ENCODE assay signal across 9 cellular contexts in genomic region chr3:18044191-18044590, GRCh38.
"Had no signal": no experiment of that assay in that cellular context is flagged by ENCODE, and none has a peak within 500 bp of the region (broad histone marks: within the 10 kb centered on the region; RNA-seq: fewer than 3 reads in every experiment).

No MANE protein-coding gene starts in this region.

- H2AFZ ChIP-seq: GM23248 had no signal

- H3K9ac ChIP-seq: GM23248 had no signal

- DNase-seq: GM23248, GOT3, H7, HCEC 1CT, HFFc6, IMR-90, KG1 had no signal

- H3K27ac ChIP-seq: GM23248, HL-60 had no signal

- H3K4me3 ChIP-seq: GM23248, K562 had no signal

- FAIRE-seq: K562 had no signal

- ATAC-seq: K562 had no signal
